ENCODE assay signal across 9 cellular contexts in the genomic region with DNA sequence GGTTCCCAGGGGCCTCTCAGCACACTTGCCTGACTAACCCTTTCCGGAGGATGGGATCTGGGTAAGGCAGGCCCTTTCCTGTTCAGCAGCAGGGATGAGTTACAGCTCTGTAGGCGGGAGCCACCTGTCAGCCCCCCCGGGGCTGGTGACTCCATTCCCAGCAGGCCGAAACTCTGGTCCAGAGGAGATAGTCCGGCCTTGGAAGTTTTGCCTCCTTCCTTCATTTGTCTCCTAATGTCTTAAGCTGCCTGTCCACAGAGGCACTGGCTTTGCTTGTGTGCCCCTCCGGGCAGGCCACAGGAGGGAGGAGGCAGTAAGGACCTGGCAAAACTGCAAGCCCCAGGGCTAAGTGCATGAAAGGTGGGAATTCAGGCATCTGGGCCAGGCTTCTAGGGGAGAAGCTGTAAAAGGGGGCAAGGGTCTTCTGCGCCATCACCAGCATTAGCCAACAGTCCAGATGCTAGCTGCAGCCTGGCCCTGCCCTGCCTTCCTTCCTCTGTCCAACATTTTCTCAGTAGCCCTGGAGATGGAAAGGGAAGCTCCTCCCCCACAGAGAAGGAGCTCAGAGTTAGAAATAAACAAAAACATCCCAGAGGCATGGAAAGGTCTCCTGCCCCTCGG. TPM values are rescaled to one million over a fixed set of nuclear protein-coding genes. Genes with fewer than 3 reads are reported as not detected.
DNase-seq lines count a peak whose midpoint lies in the region; ATAC-seq and TF ChIP-seq lines count a peak whose summit lies in the region.
"Had no signal": no experiment of that assay in that cellular context is flagged by ENCODE, and none has a peak within 500 bp of the region (broad histone marks: within the 10 kb centered on the region; RNA-seq: fewer than 3 reads in every experiment).

No MANE protein-coding gene starts in this region.

- intact Hi-C loops in activated CD8-positive, alpha-beta T cell treated with anti-CD3 and anti-CD28 coated beads for 36 hours (cut with micrococcal nuclease) = no loop called here

- no peak for ATAC-seq in activated T-cell treated with anti-CD3 and anti-CD28 coated beads, Interleukin-2, amount 50 U/mL, for 72 hours (replicated peaks in 1 of 2)
- ATAC-seq in activated CD8-positive, alpha-beta T cell treated with anti-CD3 and anti-CD28 coated beads for 36 hours = no peak
- ATAC-seq in GM21390 (IDR thresholded peaks at IDR 0.05; ENCODE audit: unreplicated experiment) = no peak

- H3K4me3 ChIP-seq in cardiac fibroblast (replicated peaks in 1 of 2; ENCODE audit: low read depth in 2 of 2, low read length in 2 of 2) = peak overlapping the region in 1 of 2 donors; percentile 48

- POLR2A ChIA-PET in activated CD8-positive, alpha-beta T cell treated with anti-CD3 and anti-CD28 coated beads for 36 hours (lab: Charles Lee) = interaction anchor here (0.6 kb wide), 1 partner anchor 71 kb away, joined by 4 read pairs; no protein-coding TSS in a partner anchor

- peaks cover 10% of the 10 kb centered on the region for H3K27me3 Mint-ChIP-seq in activated T-cell treated with anti-CD3 and anti-CD28 coated beads, Interleukin-2, amount 50 U/mL, for 72 hours (ENCODE audit: low read depth)
- H3K27me3 Mint-ChIP-seq in activated T-cell treated with anti-CD3 and anti-CD28 coated beads, Interleukin-2, amount 50 U/mL, for 24 hours = peaks cover 7% of the 10 kb centered on the region
- peaks cover 4% of the 10 kb centered on the region for H3K27me3 Mint-ChIP-seq in type B pancreatic cell
- peaks cover 2% of the 10 kb centered on the region for H3K27me3 Mint-ChIP-seq in activated CD8-positive, alpha-beta T cell treated with anti-CD3 and anti-CD28 coated beads for 36 hours
- H3K27me3 Mint-ChIP-seq: stimulated activated naive CD8-positive, alpha-beta T cell treated with anti-CD3 and anti-CD28 coated beads, Interleukin-15, Interleukin-2, amounts not matched to agents 100 ng/mL and 50 ng/mL, for 24 hours had no signal

- no peak for DNase-seq in activated T-cell treated with anti-CD3 and anti-CD28 coated beads, Interleukin-2, amount 50 U/mL, for 72 hours
- no peak for DNase-seq in activated T-cell treated with anti-CD3 and anti-CD28 coated beads, Interleukin-2, amount 50 U/mL, for 24 hours
- peak; percentile 38 to 68 for DNase-seq in cardiac fibroblast (ENCODE audit: low read depth in 2 of 2)
- peak; percentile 79 to 88 for DNase-seq in lung microvascular endothelial cell (ENCODE audit: low read depth in 2 of 2)
- DNase-seq in type B pancreatic cell (ENCODE audit: extremely low spot score, unreplicated experiment) = no peak
- DNase-seq in Kasumi-1 (lab: John Stamatoyannopoulos, UW) = no peak
- no peak for DNase-seq in activated CD8-positive, alpha-beta T cell treated with anti-CD3 and anti-CD28 coated beads for 36 hours

- CTCF ChIA-PET in activated CD8-positive, alpha-beta T cell treated with anti-CD3 and anti-CD28 coated beads for 36 hours (lab: Charles Lee) = interaction anchor here (1.0 to 7.1 kb wide), 5 partner anchors 10 to 276 kb away, joined by 3 to 45 read pairs (median 6); a partner anchor contains a TSS

- no peaks in the 10 kb centered on the region for H3K36me3 Mint-ChIP-seq in activated T-cell treated with anti-CD3 and anti-CD28 coated beads, Interleukin-2, amount 50 U/mL, for 72 hours (ENCODE audit: insufficient read depth in 2 of 2)
- no peaks in the 10 kb centered on the region for H3K36me3 Mint-ChIP-seq in activated T-cell treated with anti-CD3 and anti-CD28 coated beads, Interleukin-2, amount 50 U/mL, for 24 hours (ENCODE audit: low read depth)
- H3K36me3 Mint-ChIP-seq in type B pancreatic cell = peaks cover 5% of the 10 kb centered on the region
- H3K36me3 Mint-ChIP-seq in activated CD8-positive, alpha-beta T cell treated with anti-CD3 and anti-CD28 coated beads for 36 hours (ENCODE audit: low read depth) = no peaks in the 10 kb centered on the region

- H3K27ac Mint-ChIP-seq in activated T-cell treated with anti-CD3 and anti-CD28 coated beads, Interleukin-2, amount 50 U/mL, for 72 hours = no peak overlapping the region
- H3K27ac Mint-ChIP-seq in activated T-cell treated with anti-CD3 and anti-CD28 coated beads, Interleukin-2, amount 50 U/mL, for 24 hours = no peak overlapping the region
- peak overlapping the region; percentile 61 for H3K27ac Mint-ChIP-seq in type B pancreatic cell
- H3K27ac Mint-ChIP-seq in activated CD8-positive, alpha-beta T cell treated with anti-CD3 and anti-CD28 coated beads for 36 hours = no peak overlapping the region
- H3K27ac Mint-ChIP-seq: stimulated activated naive CD8-positive, alpha-beta T cell treated with anti-CD3 and anti-CD28 coated beads, Interleukin-15, Interleukin-2, amounts not matched to agents 100 ng/mL and 50 ng/mL, for 24 hours had no signal

- peak overlapping the region; percentile 22 to 41 for H3K4me3 Mint-ChIP-seq in activated T-cell treated with anti-CD3 and anti-CD28 coated beads, Interleukin-2, amount 50 U/mL, for 72 hours
- H3K4me3 Mint-ChIP-seq in activated T-cell treated with anti-CD3 and anti-CD28 coated beads, Interleukin-2, amount 50 U/mL, for 24 hours = no peak overlapping the region
- peak overlapping the region; percentile 78 for H3K4me3 Mint-ChIP-seq in type B pancreatic cell
- H3K4me3 Mint-ChIP-seq in activated CD8-positive, alpha-beta T cell treated with anti-CD3 and anti-CD28 coated beads for 36 hours = no peak overlapping the region

- no peaks in the 10 kb centered on the region for H3K9me3 Mint-ChIP-seq in activated T-cell treated with anti-CD3 and anti-CD28 coated beads, Interleukin-2, amount 50 U/mL, for 72 hours
- H3K9me3 Mint-ChIP-seq in activated T-cell treated with anti-CD3 and anti-CD28 coated beads, Interleukin-2, amount 50 U/mL, for 24 hours = no peaks in the 10 kb centered on the region
- H3K9me3 Mint-ChIP-seq in type B pancreatic cell = no peaks in the 10 kb centered on the region
- H3K9me3 Mint-ChIP-seq in activated CD8-positive, alpha-beta T cell treated with anti-CD3 and anti-CD28 coated beads for 36 hours = no peaks in the 10 kb centered on the region
- H3K9me3 Mint-ChIP-seq: stimulated activated naive CD8-positive, alpha-beta T cell treated with anti-CD3 and anti-CD28 coated beads, Interleukin-15, Interleukin-2, amounts not matched to agents 100 ng/mL and 50 ng/mL, for 24 hours had no signal

- peaks cover 41% of the 10 kb centered on the region for H3K4me1 Mint-ChIP-seq in activated T-cell treated with anti-CD3 and anti-CD28 coated beads, Interleukin-2, amount 50 U/mL, for 72 hours (ENCODE audit: low read depth)
- peaks cover 44% of the 10 kb centered on the region for H3K4me1 Mint-ChIP-seq in activated T-cell treated with anti-CD3 and anti-CD28 coated beads, Interleukin-2, amount 50 U/mL, for 24 hours (ENCODE audit: low read depth)
- H3K4me1 Mint-ChIP-seq in type B pancreatic cell (ENCODE audit: unreplicated experiment) = peaks cover 44% of the 10 kb centered on the region
- peaks cover 27% of the 10 kb centered on the region for H3K4me1 Mint-ChIP-seq in activated CD8-positive, alpha-beta T cell treated with anti-CD3 and anti-CD28 coated beads for 36 hours (ENCODE audit: low read depth)

- no peak for TF ChIP-seq CTCF in cardiac fibroblast (IDR thresholded peaks at IDR 0.05; ENCODE audit: low read depth, low read length)
- no peak for TF ChIP-seq CTCF in type B pancreatic cell (conservative IDR thresholded peaks at IDR 0.05)
- no peak for TF ChIP-seq CTCF in activated CD8-positive, alpha-beta T cell treated with anti-CD3 and anti-CD28 coated beads for 36 hours (IDR thresholded peaks at IDR 0.05)

RNA-seq across cellular contexts. Expression of a gene that starts 1.2 kb away (rescaled TPM):
- total RNA-seq in activated T-cell treated with anti-CD3 and anti-CD28 coated beads, Interleukin-2, amount 50 U/mL, for 72 hours = not detected
- 10.1 and 37.7 TPM in 2 replicates for total RNA-seq in lung microvascular endothelial cell
- 1.5 TPM in 1 of 2 replicates, not detected in the other for total RNA-seq in type B pancreatic cell (ENCODE audit: low replicate concordance)
- not detected for total RNA-seq in activated CD8-positive, alpha-beta T cell treated with anti-CD3 and anti-CD28 coated beads for 36 hours

RNA-seq across cellular contexts. Expression of a gene that starts 11.1 kb away (rescaled TPM):
- total RNA-seq in activated T-cell treated with anti-CD3 and anti-CD28 coated beads, Interleukin-2, amount 50 U/mL, for 72 hours = not detected
- 46.2 and 112 TPM in 2 replicates for total RNA-seq in lung microvascular endothelial cell
- 60.4 and 77.6 TPM in 2 replicates for total RNA-seq in type B pancreatic cell (ENCODE audit: low replicate concordance)
- total RNA-seq in activated CD8-positive, alpha-beta T cell treated with anti-CD3 and anti-CD28 coated beads for 36 hours = not detected

RNA-seq across cellular contexts. Expression of a gene that starts 12.1 kb away (rescaled TPM):
- under 1 TPM in 1 of 2 donors, not detected in 1; 0.05 TPM for total RNA-seq in activated T-cell treated with anti-CD3 and anti-CD28 coated beads, Interleukin-2, amount 50 U/mL, for 72 hours
- total RNA-seq in lung microvascular endothelial cell (14.9 and 96.3 TPM in 2 replicates), type B pancreatic cell (ENCODE audit: low replicate concordance) (4.0 and 5.5 TPM in 2 replicates)
- total RNA-seq in activated CD8-positive, alpha-beta T cell treated with anti-CD3 and anti-CD28 coated beads for 36 hours = not detected

RNA-seq across cellular contexts. Expression of a gene that starts 50.6 kb away (rescaled TPM):
- not detected for total RNA-seq in activated T-cell treated with anti-CD3 and anti-CD28 coated beads, Interleukin-2, amount 50 U/mL, for 72 hours
- total RNA-seq in lung microvascular endothelial cell (not detected in 2 replicates), type B pancreatic cell (ENCODE audit: low replicate concordance) (not detected in 2 replicates)
- not detected for total RNA-seq in activated CD8-positive, alpha-beta T cell treated with anti-CD3 and anti-CD28 coated beads for 36 hours

Comparison
In these comparisons a context has a peak if more than half of its experiments do, and no peak if none do; other contexts are left out.
1. H3K4me3 Mint-ChIP-seq: peak in activated T-cell treated with anti-CD3 and anti-CD28 coated beads, Interleukin-2, amount 50 U/mL, for 72 hours (2 of 2) and type B pancreatic cell (single experiment); none in activated T-cell treated with anti-CD3 and anti-CD28 coated beads, Interleukin-2, amount 50 U/mL, for 24 hours (single experiment) and activated CD8-positive, alpha-beta T cell treated with anti-CD3 and anti-CD28 coated beads for 36 hours (single experiment).
2. DNase-seq: peak in cardiac fibroblast (2 of 2) and lung microvascular endothelial cell (2 of 2); none in activated T-cell treated with anti-CD3 and anti-CD28 coated beads, Interleukin-2, amount 50 U/mL, for 72 hours (0 of 2), activated T-cell treated with anti-CD3 and anti-CD28 coated beads, Interleukin-2, amount 50 U/mL, for 24 hours (single experiment), type B pancreatic cell (single experiment), Kasumi-1 (0 of 2) and activated CD8-positive, alpha-beta T cell treated with anti-CD3 and anti-CD28 coated beads for 36 hours (single experiment).
3. RNA of a gene that starts 11.1 kb away (total RNA-seq): 60.4 to 77.6 TPM in type B pancreatic cell and 46.2 to 112 TPM in lung microvascular endothelial cell; not detected in activated CD8-positive, alpha-beta T cell treated with anti-CD3 and anti-CD28 coated beads for 36 hours and not detected in activated T-cell treated with anti-CD3 and anti-CD28 coated beads, Interleukin-2, amount 50 U/mL, for 72 hours; every median in the first group is over 10 times any median in the second.